26 cellular contexts compared by ENCODE assay signal in genomic region chr2:131122496-131122895, GRCh38.
"Had no signal": no experiment of that assay in that cellular context is flagged by ENCODE, and none has a peak within 500 bp of the region (broad histone marks: within the 10 kb centered on the region; RNA-seq: fewer than 3 reads in every experiment).

No MANE protein-coding gene starts in this region.

- H3K9me3 ChIP-seq: heart left ventricle, left ventricle myocardium inferior, tibial nerve, uterus had no signal

- DNase-seq: hypothalamus; islet precursor cell; left ventricle myocardium inferior; mesendoderm; naive B cell; nucleus accumbens; retina; right cardiac atrium; stimulated activated CD4-positive, alpha-beta T cell treated with anti-CD3 and anti-CD28 coated beads, Interleukin-12 subunit alpha, Interleukin-12 subunit beta, amount 100 ng/mL, for 4 hours; stimulated activated CD4-positive, alpha-beta T cell treated with anti-CD3 and anti-CD28 coated beads, Interleukin-15, amount 100 ng/mL, for 24 hours; stimulated activated CD4-positive, alpha-beta T cell treated with anti-CD3 and anti-CD28 coated beads, Interleukin-2, amount 100 ng/mL, for 24 hours; stimulated activated CD4-positive, alpha-beta T cell treated with anti-CD3 and anti-CD28 coated beads, Interleukin-4, amount 100 ng/mL, for 1 hour; stimulated activated naive CD4-positive, alpha-beta T cell; stimulated activated naive CD8-positive, alpha-beta T cell treated with anti-CD3 and anti-CD28 coated beads, Interleukin-15, amount 100 ng/mL, for 72 hours; substantia nigra; uterus had no signal

- H3K27me3 Mint-ChIP-seq: naive B cell; progenitor cell of endocrine pancreas; stimulated activated naive CD8-positive, alpha-beta T cell treated with anti-CD3 and anti-CD28 coated beads, Interleukin-15, amount 100 ng/mL, for 72 hours; type B pancreatic cell had no signal

- ATAC-seq: right cardiac atrium; sciatic nerve; stimulated activated naive CD8-positive, alpha-beta T cell treated with anti-CD3 and anti-CD28 coated beads, Interleukin-15, amount 100 ng/mL, for 72 hours had no signal

- H3K27ac Mint-ChIP-seq: mesothelial cell of epicardium; naive B cell; nephron; progenitor cell of endocrine pancreas; stimulated activated naive CD8-positive, alpha-beta T cell treated with anti-CD3 and anti-CD28 coated beads, Interleukin-15, amount 100 ng/mL, for 72 hours; type B pancreatic cell had no signal

- H3K9me3 Mint-ChIP-seq: mesothelial cell of epicardium; naive B cell; nephron; neural crest cell; stimulated activated naive CD8-positive, alpha-beta T cell treated with anti-CD3 and anti-CD28 coated beads, Interleukin-15, amount 100 ng/mL, for 72 hours; type B pancreatic cell had no signal

- H3K4me3 Mint-ChIP-seq: mesothelial cell of epicardium; naive B cell; nephron; neural crest cell; stimulated activated naive CD8-positive, alpha-beta T cell treated with anti-CD3 and anti-CD28 coated beads, Interleukin-15, amount 100 ng/mL, for 72 hours; type B pancreatic cell had no signal

- H3K27ac ChIP-seq: heart left ventricle, left ventricle myocardium inferior, skin epidermis, tibial nerve, uterus had no signal

- H3K36me3 ChIP-seq: uterus had no signal

- H3K4me3 ChIP-seq: heart left ventricle, left ventricle myocardium inferior, lung, skin epidermis, tibial nerve, uterus had no signal

- H3K4me1 ChIP-seq: heart left ventricle, left ventricle myocardium inferior, uterus had no signal

- H3K27me3 ChIP-seq: heart left ventricle, tibial nerve, uterus had no signal
